Comparison of ENCODE assay signal across 23 cellular contexts in the genomic region with DNA sequence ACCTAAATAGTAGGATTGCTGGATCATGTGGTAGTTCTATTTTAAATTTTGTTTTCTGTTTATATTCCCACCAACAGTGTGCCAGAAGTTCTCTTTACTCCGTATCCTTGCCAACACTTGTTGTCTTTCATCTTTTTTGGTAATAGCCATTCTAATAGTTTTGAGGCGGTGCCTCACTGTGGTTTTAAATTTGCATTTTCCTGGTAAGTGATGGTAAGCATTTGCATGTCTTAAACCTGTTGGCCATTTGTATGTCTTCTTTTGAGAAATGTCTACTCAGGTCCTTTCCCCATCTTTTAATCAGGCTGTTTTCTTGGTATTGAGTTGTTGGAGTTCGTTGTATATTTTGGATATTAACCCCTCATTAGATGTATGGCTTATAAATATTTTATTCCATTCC.
"Had no signal": no experiment of that assay in that cellular context is flagged by ENCODE, and none has a peak within 500 bp of the region (broad histone marks: within the 10 kb centered on the region; RNA-seq: fewer than 3 reads in every experiment).

No MANE protein-coding gene starts in this region.

- ATAC-seq: gastrocnemius medialis, right cardiac atrium, T-cell, upper lobe of right lung had no signal

- H3K27me3 ChIP-seq: esophagus squamous epithelium, gastrocnemius medialis, testis, upper lobe of right lung had no signal

- H3K79me2 ChIP-seq: parathyroid adenoma had no signal

- H3K4me3 ChIP-seq: esophagus squamous epithelium, gastrocnemius medialis, left ventricle myocardium inferior, testis, upper lobe of right lung had no signal

- H3K9me3 ChIP-seq: esophagus squamous epithelium, gastrocnemius medialis, left ventricle myocardium inferior, testis, upper lobe of right lung had no signal

- H3K9ac ChIP-seq: parathyroid adenoma had no signal

- DNase-seq: activated CD4-positive, alpha-beta T cell treated with anti-CD3 and anti-CD28 coated beads for 1 hour; activated CD4-positive, alpha-beta T cell treated with anti-CD3 and anti-CD28 coated beads, Interleukin-2, amount 50 U/mL, for 1 hour; activated CD8-positive, alpha-beta memory T cell treated with anti-CD3 and anti-CD28 coated beads for 24 hours; activated CD8-positive, alpha-beta memory T cell treated with anti-CD3 and anti-CD28 coated beads, Interleukin-2, amount 50 U/mL, for 4 hours; activated naive CD4-positive, alpha-beta T cell treated with Interleukin-2 at 50 U/mL for 16 hours; activated T-cell treated with anti-CD3 and anti-CD28 coated beads, Interleukin-2, amount 50 U/mL, for 24 hours; cerebellar nuclear complex; cortex of kidney; endodermal cell; esophagus squamous epithelium; gastrocnemius medialis; hippocampal formation; left ventricle myocardium inferior; nephron progenitor cell; right cardiac atrium; stimulated activated CD4-positive, alpha-beta T cell treated with anti-CD3 and anti-CD28 coated beads, Interleukin-1b, Interleukin-23, amount 100 ng/mL, for 48 hours; T-cell; testis; upper lobe of right lung had no signal

- H3K36me3 ChIP-seq: gastrocnemius medialis, upper lobe of right lung had no signal

- H3K4me1 ChIP-seq: parathyroid adenoma, testis had no signal

- H3K27me3 Mint-ChIP-seq: activated T-cell treated with anti-CD3 and anti-CD28 coated beads, Interleukin-2, amount 50 U/mL, for 24 hours; T-cell had no signal

- H3K27ac ChIP-seq: left ventricle myocardium inferior, parathyroid adenoma, VCaP had no signal

- H3K27ac Mint-ChIP-seq: activated T-cell treated with anti-CD3 and anti-CD28 coated beads, Interleukin-2, amount 50 U/mL, for 24 hours; endodermal cell; mesothelial cell of epicardium; nephron progenitor cell; T-helper 2 cell treated with Interferon-gamma antibody and Interleukin-4, amounts not matched to agents 5 μg/mL and 100 μg/mL, for 36 hours had no signal

- H2AFZ ChIP-seq: parathyroid adenoma had no signal

- H3K4me1 Mint-ChIP-seq: endodermal cell, mesothelial cell of epicardium, nephron progenitor cell had no signal

- H3K9me3 Mint-ChIP-seq: activated T-cell treated with anti-CD3 and anti-CD28 coated beads, Interleukin-2, amount 50 U/mL, for 24 hours; endodermal cell; T-cell; T-helper 2 cell treated with Interferon-gamma antibody and Interleukin-4, amounts not matched to agents 5 μg/mL and 100 μg/mL, for 36 hours had no signal

- H3K4me3 Mint-ChIP-seq: activated T-cell treated with anti-CD3 and anti-CD28 coated beads, Interleukin-2, amount 50 U/mL, for 24 hours; endodermal cell; mesothelial cell of epicardium; nephron progenitor cell; T-cell; T-helper 2 cell treated with Interferon-gamma antibody and Interleukin-4, amounts not matched to agents 5 μg/mL and 100 μg/mL, for 36 hours had no signal
